Comparison of ENCODE assay signal across 14 cellular contexts in genomic region chr1:224253721-224254120, GRCh38.
"Had no signal": no experiment of that assay in that cellular context is flagged by ENCODE, and none has a peak within 500 bp of the region (broad histone marks: within the 10 kb centered on the region; RNA-seq: fewer than 3 reads in every experiment).

No MANE protein-coding gene starts in this region.

- H3K27me3 Mint-ChIP-seq: activated naive CD8-positive, alpha-beta T cell treated with anti-CD3 and anti-CD28 coated beads, Interleukin-2, amount 10 ng/mL, durations not matched to agents 7 days and 5 days; central memory CD8-positive, alpha-beta T cell; dendritic cell treated with granulocyte-macrophage colony-stimulating factor and Interleukin-4, amounts not matched to agents 40 ng/mL and 50 ng/mL, for 4 days; memory B cell had no signal

- H3K4me3 Mint-ChIP-seq: activated naive CD8-positive, alpha-beta T cell treated with anti-CD3 and anti-CD28 coated beads, Interleukin-2, amount 10 ng/mL, durations not matched to agents 7 days and 5 days; activated T-cell treated with anti-CD3 and anti-CD28 coated beads, Interleukin-2, amount 50 U/mL, for 4 hours; central memory CD8-positive, alpha-beta T cell; dendritic cell treated with granulocyte-macrophage colony-stimulating factor and Interleukin-4, amounts not matched to agents 40 ng/mL and 50 ng/mL, for 4 days; memory B cell; natural killer cell; T-helper 1 cell treated with Interleukin-12 subunit alpha and Interleukin-12 subunit beta and Interleukin-4 antibody, amounts not matched to agents 30 μg/mL and 1 μg/mL, for 36 hours; WTC11 had no signal

- H3K9me3 Mint-ChIP-seq: activated naive CD8-positive, alpha-beta T cell treated with anti-CD3 and anti-CD28 coated beads, Interleukin-2, amount 10 ng/mL, durations not matched to agents 7 days and 5 days; activated T-cell treated with anti-CD3 and anti-CD28 coated beads, Interleukin-2, amount 50 U/mL, for 4 hours; central memory CD8-positive, alpha-beta T cell; dendritic cell treated with granulocyte-macrophage colony-stimulating factor and Interleukin-4, amounts not matched to agents 40 ng/mL and 50 ng/mL, for 4 days; memory B cell; natural killer cell; T-helper 1 cell treated with Interleukin-12 subunit alpha and Interleukin-12 subunit beta and Interleukin-4 antibody, amounts not matched to agents 30 μg/mL and 1 μg/mL, for 36 hours; WTC11 had no signal

- ATAC-seq: activated T-cell treated with anti-CD3 and anti-CD28 coated beads, Interleukin-2, amount 50 U/mL, for 4 hours; left lobe of liver; natural killer cell; right cardiac atrium; WTC11 had no signal

- DNase-seq: activated CD4-positive, alpha-beta T cell treated with anti-CD3 and anti-CD28 coated beads for 48 hours; activated gamma-delta T cell treated with Interleukin-2 at 50 U/mL for 16 hours; activated naive CD8-positive, alpha-beta T cell treated with anti-CD3 and anti-CD28 coated beads, Interleukin-2, amount 10 ng/mL, durations not matched to agents 7 days and 5 days; activated T-cell treated with anti-CD3 and anti-CD28 coated beads, Interleukin-2, amount 50 U/mL, for 4 hours; anterior cingulate cortex; natural killer cell; right cardiac atrium; small intestine had no signal

- H3K27ac Mint-ChIP-seq: activated naive CD8-positive, alpha-beta T cell treated with anti-CD3 and anti-CD28 coated beads, Interleukin-2, amount 10 ng/mL, durations not matched to agents 7 days and 5 days; dendritic cell treated with granulocyte-macrophage colony-stimulating factor and Interleukin-4, amounts not matched to agents 40 ng/mL and 50 ng/mL, for 4 days; memory B cell; natural killer cell; T-helper 1 cell treated with Interleukin-12 subunit alpha and Interleukin-12 subunit beta and Interleukin-4 antibody, amounts not matched to agents 30 μg/mL and 1 μg/mL, for 36 hours; WTC11 had no signal

- H3K4me1 Mint-ChIP-seq: natural killer cell had no signal
